In genomic region chr10:104300736-104301292, GRCh38 we compare ENCODE assay signal across 8 cellular contexts. TPM values are rescaled to one million over a fixed set of nuclear protein-coding genes. Genes with fewer than 3 reads are reported as not detected.
DNase-seq lines count a peak whose midpoint lies in the region; ATAC-seq and FAIRE-seq lines count a peak whose summit lies in the region.

No MANE protein-coding gene starts in this region.

- no peak for ATAC-seq in GM18873 (IDR thresholded peaks at IDR 0.05; ENCODE audit: low FRiP score, unreplicated experiment)

- H3K9ac ChIP-seq in mucosa of rectum (ENCODE audit: low read depth in 1 of 2, low read length in 2 of 2): peak overlapping the region in 1 of 2 donors; percentile 17

- H3K27me3 ChIP-seq in mucosa of rectum (ENCODE audit: control insufficient read depth in 2 of 2, insufficient read depth in 2 of 2, low read length in 2 of 2): peaks cover 0 to 2% of the 10 kb centered on the region in 2 donors

- H3K4me1 ChIP-seq in mucosa of rectum (ENCODE audit: control insufficient read depth in 2 of 2, insufficient read depth in 2 of 2, low read length in 2 of 2): peaks cover 8% of the 10 kb centered on the region in 2 donors

- H3K9me3 ChIP-seq in mucosa of rectum (ENCODE audit: control insufficient read depth in 2 of 2, low read length in 2 of 2): no peaks in the 10 kb centered on the region

- no peak overlapping the region for H3K4me3 ChIP-seq in mucosa of rectum (ENCODE audit: low read length in 2 of 2)

- peak overlapping the region; percentile 73 for H3K27ac ChIP-seq in epithelial cell of prostate
- H3K27ac ChIP-seq in mucosa of rectum (ENCODE audit: low read depth in 2 of 2, low read length in 2 of 2): peak overlapping the region; percentile 52 to 73

- no peaks in the 10 kb centered on the region for H3K36me3 ChIP-seq in mucosa of rectum (ENCODE audit: control insufficient read depth in 2 of 2, insufficient read depth in 2 of 2, low read length in 2 of 2)

- peak; percentile 13 for FAIRE-seq in urothelium cell line (lab: Jason Lieb, UNC)

- DNase-seq in Ammon's horn (ENCODE audit: low spot score) (peak; percentile 76), LHCN-M2 (ENCODE audit: low read depth) (peak; percentile 100), SK-N-DZ (ENCODE audit: low spot score) (peak; percentile 64), epithelial cell of prostate (ENCODE audit: low read depth, low spot score) (no peak), urothelium cell line (ENCODE audit: low spot score) (peak; percentile 91), HT-29 (ENCODE audit: low spot score) (no peak)

RNA-seq across cellular contexts. Expression of gene GSTO2, which starts 31.8 kb away (rescaled TPM):
- total RNA-seq in LHCN-M2 (2014; rRNA removed): 0.38 and 0.46 TPM in 2 replicates
- polyA plus RNA-seq in LHCN-M2 (2012): 0.34 TPM
- 1.8 TPM in 1 of 2 replicates, not detected in the other for polyA plus RNA-seq in SK-N-DZ (2014; cell fraction: cytosol; rRNA removed)
- 0.76 TPM in 1 of 2 replicates, not detected in the other for polyA plus RNA-seq in SK-N-DZ (2014; cell fraction: nucleus; rRNA removed)
- 31.4 and 31.8 TPM in 2 replicates for total RNA-seq in HT-29 (2014; rRNA removed; shearing (Covaris generic))

RNA-seq across cellular contexts. Expression of gene ITPRIP, which starts 37.5 kb away (rescaled TPM):
- 20.0 and 26.6 TPM in 2 replicates for total RNA-seq in LHCN-M2 (2014; rRNA removed)
- polyA plus RNA-seq in LHCN-M2 (2012): 9.1 TPM
- 0.40 and 0.52 TPM in 2 replicates for polyA plus RNA-seq in SK-N-DZ (2014; cell fraction: cytosol; rRNA removed)
- 0.04 and 0.88 TPM in 2 replicates for polyA plus RNA-seq in SK-N-DZ (2014; cell fraction: nucleus; rRNA removed)
- 1.9 and 2.4 TPM in 2 replicates for total RNA-seq in HT-29 (2014; rRNA removed; shearing (Covaris generic))

RNA-seq across cellular contexts. Expression of gene GSTO1, which starts 46.1 kb away (rescaled TPM):
- total RNA-seq in LHCN-M2 (2014; rRNA removed): 211 and 248 TPM in 2 replicates
- 264 TPM for polyA plus RNA-seq in LHCN-M2 (2012)
- polyA plus RNA-seq in SK-N-DZ (2014; cell fraction: cytosol; rRNA removed): 106 and 127 TPM in 2 replicates
- polyA plus RNA-seq in SK-N-DZ (2014; cell fraction: nucleus; rRNA removed): 50.7 and 62.1 TPM in 2 replicates
- total RNA-seq in HT-29 (2014; rRNA removed; shearing (Covaris generic)): 96.1 and 97.2 TPM in 2 replicates

RNA-seq across cellular contexts. Expression of gene CFAP58, which starts 52.8 kb away (rescaled TPM):
- total RNA-seq in LHCN-M2 (2014; rRNA removed): 1.4 TPM in 2 replicates
- 0.24 TPM for polyA plus RNA-seq in LHCN-M2 (2012)
- 0.05 TPM in 1 of 2 replicates, not detected in the other for polyA plus RNA-seq in SK-N-DZ (2014; cell fraction: cytosol; rRNA removed)
- polyA plus RNA-seq in SK-N-DZ (2014; cell fraction: nucleus; rRNA removed): 0.07 TPM in 1 of 2 replicates, not detected in the other
- 0.03 TPM in 1 of 2 replicates, not detected in the other for total RNA-seq in HT-29 (2014; rRNA removed; shearing (Covaris generic))

Comparison
In these comparisons a context has a peak if more than half of its experiments do, and no peak if none do; other contexts are left out.
1. DNase-seq: peak in Ammon's horn (single experiment), LHCN-M2 (single experiment), SK-N-DZ (single experiment) and urothelium cell line (single experiment); none in epithelial cell of prostate (single experiment) and HT-29 (single experiment).
2. RNA of gene GSTO2, which starts 31.8 kb away (total RNA-seq): 31.4 to 31.8 TPM in HT-29; 0.38 to 0.46 TPM in LHCN-M2; every median in the first group is over 10 times any median in the second.